Comparison of ENCODE assay signal across 23 cellular contexts in the genomic region with DNA sequence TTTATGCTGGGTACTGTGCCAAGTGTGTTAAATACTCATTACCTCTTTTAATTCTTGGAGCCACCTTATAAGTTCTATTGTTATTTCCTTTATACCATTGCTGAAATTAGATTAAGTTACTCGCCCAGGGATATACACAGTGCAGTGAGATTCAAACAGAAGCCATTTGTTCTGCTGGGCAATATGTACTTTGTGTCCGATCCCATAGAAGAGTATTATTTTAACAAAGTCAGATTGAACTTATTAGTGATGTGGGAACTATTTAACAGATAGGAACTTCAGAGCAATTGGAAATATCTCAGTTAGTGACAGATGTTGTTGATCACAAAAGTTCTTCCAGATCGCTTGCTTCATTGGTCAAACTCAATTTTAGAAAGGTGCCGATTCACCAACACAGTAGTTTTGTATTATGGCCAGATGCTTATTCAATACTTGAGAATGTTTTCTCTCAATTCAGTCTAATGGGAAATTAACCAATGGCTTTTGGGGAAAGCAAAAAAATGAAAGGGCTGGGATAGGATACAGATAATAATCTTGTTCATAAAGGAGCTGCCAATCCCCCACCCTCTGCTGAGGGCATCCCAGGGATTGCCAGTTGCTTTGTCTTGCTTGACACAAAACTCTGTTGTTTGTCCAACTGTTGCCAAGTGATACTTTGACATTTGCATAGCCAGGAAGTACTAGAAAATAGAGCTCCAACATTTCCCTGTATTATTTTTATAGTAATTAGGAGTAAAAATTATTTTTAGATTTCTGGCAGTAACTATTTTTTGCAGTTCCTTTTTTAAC.
DNase-seq lines count a peak whose midpoint lies in the region; ATAC-seq, FAIRE-seq and TF ChIP-seq lines count a peak whose summit lies in the region.
"Had no signal": no experiment of that assay in that cellular context is flagged by ENCODE, and none has a peak within 500 bp of the region (broad histone marks: within the 10 kb centered on the region; RNA-seq: fewer than 3 reads in every experiment).

No MANE protein-coding gene starts in this region.

- no peak for TF ChIP-seq CTCF in KMS-11 (conservative IDR thresholded peaks at IDR 0.05; ENCODE audit: low read depth, low read length)
- TF ChIP-seq CTCF in neural progenitor cell (IDR thresholded peaks at IDR 0.05): no peak

- no peak overlapping the region; the same call in 1 of the 2 replicates for H3K27ac ChIP-seq in KMS-11
- H3K27ac ChIP-seq in neural progenitor cell: no peak overlapping the region
- H3K27ac ChIP-seq: cardiac muscle cell, Peyer's patch, SJSA1, VCaP had no signal

- H3K27me3 Mint-ChIP-seq in neural progenitor cell (ENCODE audit: insufficient read depth, low read depth): peaks cover 3% of the 10 kb centered on the region

- H3K36me3 Mint-ChIP-seq in neural progenitor cell: peaks cover 2% of the 10 kb centered on the region

- H3K9me3 ChIP-seq in neural progenitor cell (ENCODE audit: low read depth): no peaks in the 10 kb centered on the region
- H3K9me3 ChIP-seq: mucosa of descending colon, Peyer's patch, SJSA1 had no signal

- H3K4me3 ChIP-seq in KMS-11 (IDR thresholded peaks at IDR 0.05; ENCODE audit: insufficient read depth, low read depth, low read length) (no peak overlapping the region), neural progenitor cell (no peak overlapping the region)
- H3K4me3 ChIP-seq: cardiac muscle cell, K562, mucosa of descending colon, Peyer's patch, SJSA1 had no signal

- peaks cover 2% of the 10 kb centered on the region for H3K9me3 Mint-ChIP-seq in neural progenitor cell

- H3K36me3 ChIP-seq in KMS-11 (ENCODE audit: insufficient read depth) (no peaks in the 10 kb centered on the region), neural progenitor cell (no peaks in the 10 kb centered on the region)
- H3K36me3 ChIP-seq: cardiac muscle cell, Peyer's patch, SJSA1 had no signal

- H3K27me3 ChIP-seq in KMS-11 (ENCODE audit: insufficient read depth, low read depth): no peaks in the 10 kb centered on the region
- H3K27me3 ChIP-seq in neural progenitor cell: no peaks in the 10 kb centered on the region
- H3K27me3 ChIP-seq: cardiac muscle cell, Peyer's patch, SJSA1 had no signal

- peaks cover 20% of the 10 kb centered on the region for H3K4me1 Mint-ChIP-seq in neural progenitor cell

- H3F3A ChIP-seq in neural progenitor cell (ENCODE audit: low read depth): no peaks in the 10 kb centered on the region

- H3K27ac Mint-ChIP-seq in neural progenitor cell: peak overlapping the region; percentile 7

- H2AFZ ChIP-seq in KMS-11 (ENCODE audit: low read depth) (no peak overlapping the region), neural progenitor cell (replicated peaks) (no peak overlapping the region)

- H3K79me2 ChIP-seq in KMS-11 (ENCODE audit: insufficient read depth, low read depth) (no peaks in the 10 kb centered on the region), neural progenitor cell (ENCODE audit: low read depth) (no peaks in the 10 kb centered on the region)

- DNase-seq in COLO829 (ENCODE audit: low spot score) (peak; percentile 32), frontal cortex (ENCODE audit: low spot score in 2 of 2) (peak in 1 of 2 donors; percentile 10), neural progenitor cell (ENCODE audit: low spot score) (no peak), SW480 (ENCODE audit: low spot score) (no peak), HPDE6-E6E7 (ENCODE audit: extremely low spot score) (no peak)
- DNase-seq: activated CD4-positive, alpha-beta T cell treated with anti-CD3 and anti-CD28 coated beads, Interleukin-2, amount 50 U/mL, for 1 hour; activated CD8-positive, alpha-beta memory T cell treated with anti-CD3 and anti-CD28 coated beads, Interleukin-2, amount 50 U/mL, for 4 hours; dermis blood vessel endothelial cell; left cardiac atrium; mucosa of descending colon; MV-4-11; NCI-H187 treated with DMSO at 0.1 percent for 48 hours; NCI-H226; NK-92 treated with Interleukin-12 subunit alpha and Interleukin-12 subunit beta, amount 100 ng/mL, for 24 hours; Peyer's patch; stimulated activated CD8-positive, alpha-beta memory T cell treated with anti-CD3 and anti-CD28 coated beads, Interleukin-4, amount 100 ng/mL, for 48 hours had no signal

- peak; percentile 54 for FAIRE-seq in frontal cortex (lab: Jason Lieb, UNC)
- FAIRE-seq: H1, K562 had no signal

- H4K20me1 ChIP-seq in KMS-11 (ENCODE audit: insufficient read depth) (no peaks in the 10 kb centered on the region), neural progenitor cell (ENCODE audit: low read depth) (no peaks in the 10 kb centered on the region)

- H3K4me1 ChIP-seq in KMS-11 (ENCODE audit: low read depth, poor library complexity, severe bottlenecking) (peaks cover 32% of the 10 kb centered on the region), neural progenitor cell (peaks cover 19% of the 10 kb centered on the region)
- H3K4me1 ChIP-seq: Peyer's patch, SJSA1 had no signal

- H3K4me2 ChIP-seq in KMS-11 (peak overlapping the region; percentile 71; the same call in 1 of the 2 replicates), neural progenitor cell (no peak overlapping the region)

- H3K9ac ChIP-seq in KMS-11: no peak overlapping the region
- H3K9ac ChIP-seq in neural progenitor cell: no peak overlapping the region

- H3K4me3 Mint-ChIP-seq in neural progenitor cell: no peak overlapping the region

- no peak for ATAC-seq in GM21515 (IDR thresholded peaks at IDR 0.05; ENCODE audit: unreplicated experiment)
- ATAC-seq: K562, mucosa of descending colon had no signal
